Comparison of ENCODE assay signal across 10 cellular contexts in genomic region chr11:78168539-78169477, GRCh38. TPM values are rescaled to one million over a fixed set of nuclear protein-coding genes. Genes with fewer than 3 reads are reported as not detected.
A peak's percentile ranks its signal among the peaks of the same experiment; 100 is the strongest.
DNase-seq lines count a peak whose midpoint lies in the region; ATAC-seq and TF ChIP-seq lines count a peak whose summit lies in the region.
"Had no signal": no experiment of that assay in that cellular context is flagged by ENCODE, and none has a peak within 500 bp of the region (broad histone marks: within the 10 kb centered on the region; RNA-seq: fewer than 3 reads in every experiment).

No MANE protein-coding gene starts in this region.

- H3K4me3 ChIP-seq in BLaER1 = no peak overlapping the region
- H3K4me3 ChIP-seq in body of pancreas = no peak overlapping the region
- H3K4me3 ChIP-seq in rectal smooth muscle tissue (ENCODE audit: low read length) = peak overlapping the region; percentile 6

- intact Hi-C loops in body of pancreas (cut with DNase I) = no loop called here

- in situ Hi-C loops in G401 (cut with HindIII; ENCODE audit: low sequenced_read_pairs) = no loop called here

- peak overlapping the region; percentile 11; the same call in 1 of the 2 replicates for H3K27ac ChIP-seq in BLaER1
- H3K27ac ChIP-seq in body of pancreas = peak overlapping the region; percentile 20 to 51 (median 39)
- H3K27ac ChIP-seq in rectal smooth muscle tissue (ENCODE audit: low read depth, low read length) = peak overlapping the region; percentile 77

- H3K27me3 ChIP-seq in BLaER1 (no peaks in the 10 kb centered on the region), body of pancreas (no peaks in the 10 kb centered on the region), rectal smooth muscle tissue (ENCODE audit: control insufficient read depth, insufficient read depth, low read length) (no peaks in the 10 kb centered on the region)

- ATAC-seq in body of pancreas = peak; percentile 65

- H4K20me1 ChIP-seq in BLaER1 = no peaks in the 10 kb centered on the region

- H3K9ac ChIP-seq in BLaER1 (no peak overlapping the region), rectal smooth muscle tissue (ENCODE audit: low read length) (no peak overlapping the region)

- peak; percentile 33 to 57 (median 47) for DNase-seq in body of pancreas
- DNase-seq in hepatic stellate cell (ENCODE audit: low spot score) = peak; percentile 93
- DNase-seq in G401 (ENCODE audit: low spot score) = no peak
- no peak for DNase-seq in NCI-H1694 treated with DMSO at 0.1 percent for 48 hours (lab: John Stamatoyannopoulos, UW)
- DNase-seq in SKM-1 (lab: John Stamatoyannopoulos, UW; ENCODE audit: unreplicated experiment) = no peak
- DNase-seq in NCI-H1930 (lab: John Stamatoyannopoulos, UW) = no peak
- DNase-seq: activated CD4-positive, alpha-beta T cell treated with anti-CD3 and anti-CD28 coated beads, Interleukin-2, amount 50 U/mL, for 1 hour; stimulated activated naive CD4-positive, alpha-beta T cell had no signal

- peaks cover 8% of the 10 kb centered on the region; the same call in 1 of the 2 replicates for H3K36me3 ChIP-seq in BLaER1
- no peaks in the 10 kb centered on the region for H3K36me3 ChIP-seq in body of pancreas (replicated peaks in 1 of 2; ENCODE audit: insufficient read depth in 1 of 2, low read depth in 2 of 2)
- peaks cover 5% of the 10 kb centered on the region for H3K36me3 ChIP-seq in rectal smooth muscle tissue (ENCODE audit: control insufficient read depth, insufficient read depth, low read length)

- TF ChIP-seq POLR2A in body of pancreas (IDR thresholded peaks at IDR 0.05) = no peak

- WGBS in body of pancreas, 2 donors = 53 to 63% methylated on average over 13 to 17 of the region's 17 CpGs

- no peak for TF ChIP-seq CTCF in body of pancreas (IDR thresholded peaks at IDR 0.05)

- peak overlapping the region; percentile 28 for H3K4me2 ChIP-seq in BLaER1

- no peaks in the 10 kb centered on the region for H3K9me3 ChIP-seq in BLaER1
- no peaks in the 10 kb centered on the region for H3K9me3 ChIP-seq in body of pancreas

- H3K4me1 ChIP-seq in BLaER1 (peaks cover 11% of the 10 kb centered on the region), body of pancreas (no peaks in the 10 kb centered on the region), rectal smooth muscle tissue (ENCODE audit: control insufficient read depth, insufficient read depth, low read length) (peaks cover 26% of the 10 kb centered on the region)

RNA-seq across cellular contexts. Expression of gene KCTD21, which starts 19.6 kb away (rescaled TPM):
- total RNA-seq in body of pancreas = 1 to 10 TPM; 4.6 to 5.4 TPM
- 3.1 and 4.3 TPM in 2 replicates for total RNA-seq in G401 (2014; rRNA removed; shearing (Covaris generic))

RNA-seq across cellular contexts. Expression of gene USP35, which starts 19.9 kb away (rescaled TPM):
- total RNA-seq in body of pancreas = 10 to 100 TPM in 1 of 2 donors, 1 to 10 TPM in 1; 8.6 to 11.2 TPM
- 7.5 and 12.7 TPM in 2 replicates for total RNA-seq in G401 (2014; rRNA removed; shearing (Covaris generic))

RNA-seq across cellular contexts. Expression of gene ALG8, which starts 29.4 kb away (rescaled TPM):
- total RNA-seq in body of pancreas = 10 to 100 TPM; 25.4 to 30.3 TPM
- 81.4 and 92.4 TPM in 2 replicates for total RNA-seq in G401 (2014; rRNA removed; shearing (Covaris generic))

Comparison
In these comparisons a context has a peak if more than half of its experiments do, and no peak if none do; other contexts are left out.
1. H3K27ac ChIP-seq: peak in every context shown above with its lines; median percentile 77 in rectal smooth muscle tissue; 39 in body of pancreas; 11 in BLaER1.
2. DNase-seq: peak in body of pancreas (4 of 4) and hepatic stellate cell (single experiment); none in G401 (single experiment), NCI-H1694 treated with DMSO at 0.1 percent for 48 hours (single experiment), SKM-1 (single experiment) and NCI-H1930 (0 of 2).